24 cellular contexts compared by ENCODE assay signal in genomic region chr9:99031319-99031718, GRCh38.
"Had no signal": no experiment of that assay in that cellular context is flagged by ENCODE, and none has a peak within 500 bp of the region (broad histone marks: within the 10 kb centered on the region; RNA-seq: fewer than 3 reads in every experiment).

No MANE protein-coding gene starts in this region.

- H3K4me2 ChIP-seq: SK-N-SH had no signal

- H3K27me3 ChIP-seq: gastrocnemius medialis, right lobe of liver, upper lobe of right lung had no signal

- H3K9me3 Mint-ChIP-seq: activated naive CD4-positive, alpha-beta T cell treated with anti-CD3 and anti-CD28 coated beads for 36 hours; memory B cell; naive B cell had no signal

- DNase-seq: activated CD4-positive, alpha-beta T cell treated with anti-CD3 and anti-CD28 coated beads for 1 hour; activated CD4-positive, alpha-beta T cell treated with anti-CD3 and anti-CD28 coated beads, Interleukin-2, amount 50 U/mL, for 1 hour; activated CD8-positive, alpha-beta memory T cell treated with anti-CD3 and anti-CD28 coated beads, Interleukin-2, amount 50 U/mL, for 4 hours; activated CD8-positive, alpha-beta T cell treated with anti-CD3 and anti-CD28 coated beads, Interleukin-2, amount 10 ng/mL, durations not matched to agents 7 days and 5 days; activated naive CD4-positive, alpha-beta T cell treated with anti-CD3 and anti-CD28 coated beads for 36 hours; activated naive CD8-positive, alpha-beta T cell treated with anti-CD3 and anti-CD28 coated beads, Interleukin-2, amount 10 ng/mL, durations not matched to agents 7 days and 5 days; amniotic stem cell; effector CD4-positive, alpha-beta T cell; erythroblast; gastrocnemius medialis; head of caudate nucleus; left cardiac atrium; mucosa of descending colon; naive B cell; nucleus accumbens; right lobe of liver; SK-N-SH; stimulated activated CD4-positive, alpha-beta T cell treated with anti-CD3 and anti-CD28 coated beads, Interleukin-2, amount 100 ng/mL, for 48 hours; stimulated activated naive CD4-positive, alpha-beta T cell treated with Interleukin-2 at 50 U/mL for 16 hours; T-helper 2 cell; upper lobe of right lung; WERI-Rb-1 had no signal

- H3K27ac Mint-ChIP-seq: activated CD8-positive, alpha-beta T cell treated with anti-CD3 and anti-CD28 coated beads, Interleukin-2, amount 10 ng/mL, durations not matched to agents 7 days and 5 days; activated naive CD4-positive, alpha-beta T cell treated with anti-CD3 and anti-CD28 coated beads for 36 hours; activated naive CD8-positive, alpha-beta T cell treated with anti-CD3 and anti-CD28 coated beads, Interleukin-2, amount 10 ng/mL, durations not matched to agents 7 days and 5 days; memory B cell had no signal

- H3K4me3 Mint-ChIP-seq: activated CD8-positive, alpha-beta T cell treated with anti-CD3 and anti-CD28 coated beads, Interleukin-2, amount 10 ng/mL, durations not matched to agents 7 days and 5 days; activated naive CD4-positive, alpha-beta T cell treated with anti-CD3 and anti-CD28 coated beads for 36 hours; activated naive CD8-positive, alpha-beta T cell treated with anti-CD3 and anti-CD28 coated beads, Interleukin-2, amount 10 ng/mL, durations not matched to agents 7 days and 5 days; memory B cell; naive B cell had no signal

- H3K27me3 Mint-ChIP-seq: memory B cell had no signal

- H3K9me3 ChIP-seq: gastrocnemius medialis, mucosa of descending colon, right lobe of liver, SK-N-SH, upper lobe of right lung had no signal

- H3K4me3 ChIP-seq: gastrocnemius medialis, mucosa of descending colon, right lobe of liver, upper lobe of right lung had no signal

- H3K36me3 ChIP-seq: gastrocnemius medialis, right lobe of liver, upper lobe of right lung, WERI-Rb-1 had no signal

- H3K36me3 Mint-ChIP-seq: memory B cell, naive B cell had no signal

- H3K27ac ChIP-seq: right lobe of liver, upper lobe of right lung, WERI-Rb-1 had no signal

- H3K4me1 ChIP-seq: gastrocnemius medialis, right lobe of liver, upper lobe of right lung had no signal

- ATAC-seq: activated CD8-positive, alpha-beta T cell treated with anti-CD3 and anti-CD28 coated beads, Interleukin-2, amount 10 ng/mL, durations not matched to agents 7 days and 5 days; gastrocnemius medialis; left cardiac atrium; mucosa of descending colon; right lobe of liver; upper lobe of right lung had no signal

- FAIRE-seq: islet of Langerhans had no signal
